In genomic region chr22:26781591-26781990, GRCh38 we compare ENCODE assay signal across 14 cellular contexts.
DNase-seq lines count a peak whose midpoint lies in the region; ATAC-seq and TF ChIP-seq lines count a peak whose summit lies in the region.
"Had no signal": no experiment of that assay in that cellular context is flagged by ENCODE, and none has a peak within 500 bp of the region (broad histone marks: within the 10 kb centered on the region; RNA-seq: fewer than 3 reads in every experiment).

No MANE protein-coding gene starts in this region.

- ATAC-seq in GM21447 (IDR thresholded peaks at IDR 0.05; ENCODE audit: unreplicated experiment): no peak
- ATAC-seq: HCT116 had no signal

- no peak overlapping the region for H3K27ac ChIP-seq in neural progenitor cell
- H3K27ac ChIP-seq in transverse colon: no peak overlapping the region
- H3K27ac ChIP-seq: 22Rv1; BLaER1 treated with 17β-estradiol and CSF1 and Interleukin-3, amounts not matched to agents 10 nM and 100 nM; GM23248 had no signal

- H4K20me1 ChIP-seq in neural progenitor cell (ENCODE audit: low read depth): no peaks in the 10 kb centered on the region
- H4K20me1 ChIP-seq: BLaER1 treated with 17β-estradiol and CSF1 and Interleukin-3, amounts not matched to agents 10 nM and 100 nM had no signal

- 60 to 97% methylated on average over 1 to 12 of the region's 15 CpGs for WGBS in transverse colon (ENCODE audit: low coverage in 1 of 2), 2 donors

- no peak for TF ChIP-seq POLR2A in transverse colon (IDR thresholded peaks at IDR 0.05)

- H3K4me3 ChIP-seq in BE2C (ENCODE audit: low read depth, low read length) (peak overlapping the region; percentile 23), NT2/D1 (ENCODE audit: insufficient read length, low read depth) (no peak overlapping the region), neural progenitor cell (no peak overlapping the region), transverse colon (no peak overlapping the region)
- H3K4me3 ChIP-seq: BLaER1 treated with 17β-estradiol and CSF1 and Interleukin-3, amounts not matched to agents 10 nM and 100 nM; GM23248 had no signal

- H3K4me1 Mint-ChIP-seq in neural progenitor cell: peaks cover 32% of the 10 kb centered on the region

- no peak overlapping the region for H3K4me2 ChIP-seq in neural progenitor cell
- H3K4me2 ChIP-seq: BLaER1 treated with 17β-estradiol and CSF1 and Interleukin-3, amounts not matched to agents 10 nM and 100 nM had no signal

- DNase-seq in NCI-H1436 (lab: John Stamatoyannopoulos, UW) (peak; percentile 17), NCI-H1436 treated with DMSO at 0.1 percent for 48 hours (lab: John Stamatoyannopoulos, UW) (no peak), BE2C (peak; percentile 76), NT2/D1 (ENCODE audit: low read depth, low spot score) (no peak), neural progenitor cell (ENCODE audit: low spot score) (peak; percentile 57), transverse colon (no peak)
- DNase-seq: AML-193; CD4-positive, CD25-positive, alpha-beta regulatory T cell; DMS53; GM23248 had no signal

- H2AFZ ChIP-seq in neural progenitor cell (replicated peaks): no peak overlapping the region
- H2AFZ ChIP-seq: GM23248 had no signal

- H3K4me1 ChIP-seq in BE2C (peaks cover 27% of the 10 kb centered on the region), NT2/D1 (ENCODE audit: insufficient read depth, insufficient read length) (peaks cover 9% of the 10 kb centered on the region), neural progenitor cell (peaks cover 38% of the 10 kb centered on the region), transverse colon (no peaks in the 10 kb centered on the region)

- H3K36me3 ChIP-seq in BE2C (peaks cover 4% of the 10 kb centered on the region; the same call in 1 of the 2 replicates), NT2/D1 (ENCODE audit: insufficient read depth, insufficient read length, low read length) (peaks cover 10% of the 10 kb centered on the region), neural progenitor cell (no peaks in the 10 kb centered on the region), transverse colon (no peaks in the 10 kb centered on the region)

- H3K79me2 ChIP-seq in neural progenitor cell (ENCODE audit: low read depth): no peaks in the 10 kb centered on the region

- H3K9me3 ChIP-seq in BE2C (0 out of 2 replicates have a peak, but pooled peaks cover 3% of the 10 kb centered on the region), NT2/D1 (ENCODE audit: insufficient read depth, low read length) (peaks cover 18% of the 10 kb centered on the region; the same call in 1 of the 2 replicates), neural progenitor cell (ENCODE audit: low read depth) (no peaks in the 10 kb centered on the region), transverse colon (no peaks in the 10 kb centered on the region)

- H3K27ac Mint-ChIP-seq in neural progenitor cell: no peak overlapping the region
- H3K27ac Mint-ChIP-seq: CD4-positive, CD25-positive, alpha-beta regulatory T cell had no signal

- H3K36me3 Mint-ChIP-seq in neural progenitor cell: peaks cover 14% of the 10 kb centered on the region

- no peak for TF ChIP-seq EP300 in transverse colon (IDR thresholded peaks at IDR 0.05; ENCODE audit: low read depth)

- peaks cover 27% of the 10 kb centered on the region for H3F3A ChIP-seq in neural progenitor cell (ENCODE audit: low read depth)

- intact Hi-C loops in transverse colon (cut with DNase I; ENCODE audit: low total_unique reads): no loop called here

- H3K9me3 Mint-ChIP-seq in neural progenitor cell: peaks cover 4% of the 10 kb centered on the region

- no peak overlapping the region for H3K4me3 Mint-ChIP-seq in neural progenitor cell
- H3K4me3 Mint-ChIP-seq: CD4-positive, CD25-positive, alpha-beta regulatory T cell had no signal

- peak overlapping the region; percentile 12 for H3K9ac ChIP-seq in NT2/D1 (ENCODE audit: insufficient read length, low read depth)
- no peak overlapping the region for H3K9ac ChIP-seq in neural progenitor cell
- H3K9ac ChIP-seq: BLaER1 treated with 17β-estradiol and CSF1 and Interleukin-3, amounts not matched to agents 10 nM and 100 nM; GM23248 had no signal

- TF ChIP-seq CTCF in BE2C (IDR thresholded peaks at IDR 0.05; ENCODE audit: low read depth, low read length) (no peak), neural progenitor cell (IDR thresholded peaks at IDR 0.05) (no peak), transverse colon (IDR thresholded peaks at IDR 0.05) (no peak)

- peaks cover 6% of the 10 kb centered on the region for H3K27me3 Mint-ChIP-seq in neural progenitor cell (ENCODE audit: insufficient read depth, low read depth)
- H3K27me3 Mint-ChIP-seq: CD4-positive, CD25-positive, alpha-beta regulatory T cell had no signal

- H3K27me3 ChIP-seq in BE2C (no peaks in the 10 kb centered on the region), NT2/D1 (ENCODE audit: insufficient read depth, insufficient read length) (peaks cover 14% of the 10 kb centered on the region), neural progenitor cell (no peaks in the 10 kb centered on the region), transverse colon (no peaks in the 10 kb centered on the region)
- H3K27me3 ChIP-seq: BLaER1 treated with 17β-estradiol and CSF1 and Interleukin-3, amounts not matched to agents 10 nM and 100 nM had no signal

- in situ Hi-C loops in transverse colon (cut with MboI; ENCODE audit: low pct_ligation_motif_present in 1 of 4, low pct_unique_long_range_greater_than_20kb in 1 of 4, low sequenced_read_pairs in 3 of 4): no loop called here

Comparison
In these comparisons a context has a peak if more than half of its experiments do, and no peak if none do; other contexts are left out.
1. DNase-seq: peak in NCI-H1436 (single experiment), BE2C (single experiment) and neural progenitor cell (single experiment); none in NCI-H1436 treated with DMSO at 0.1 percent for 48 hours (single experiment), NT2/D1 (single experiment) and transverse colon (single experiment).